Comparison of ENCODE assay signal across 8 cellular contexts in genomic region chr9:91163773-91164471, GRCh38.
A peak's percentile ranks its signal among the peaks of the same experiment; 100 is the strongest.
DNase-seq lines count a peak whose midpoint lies in the region; ATAC-seq and TF ChIP-seq lines count a peak whose summit lies in the region.

No MANE protein-coding gene starts in this region.

- CTCF ChIA-PET in GM10248 (lab: Yijun Ruan, JAX): interaction anchor here (1.1 to 2.1 kb wide), 2 partner anchors 10 to 11 kb away, joined by 3 to 7 read pairs; no protein-coding TSS in a partner anchor

- peak; percentile 22 for TF ChIP-seq CTCF in GM10248 (IDR thresholded peaks at IDR 0.05; ENCODE audit: control extremely low read depth, extremely low read depth, low read depth, missing control alignments)
- no peak for TF ChIP-seq CTCF in osteoblast (IDR thresholded peaks at IDR 0.05; ENCODE audit: extremely low read depth, low read depth, low read length)

- H3K9me3 ChIP-seq in adipocyte (ENCODE audit: control insufficient read depth, low read length) (no peaks in the 10 kb centered on the region), osteoblast (ENCODE audit: low read depth, low read length) (no peaks in the 10 kb centered on the region)

- no peak overlapping the region for H2AFZ ChIP-seq in osteoblast (ENCODE audit: low read length)

- H3K4me1 ChIP-seq in adipocyte (ENCODE audit: control insufficient read depth, insufficient read depth, low read length) (peaks cover 18% of the 10 kb centered on the region), osteoblast (ENCODE audit: insufficient read depth, low read length) (peaks cover 39% of the 10 kb centered on the region)

- H3K27me3 ChIP-seq in adipocyte (replicated peaks; ENCODE audit: control insufficient read depth, insufficient read depth, low read length) (no peaks in the 10 kb centered on the region), osteoblast (ENCODE audit: insufficient read depth, low read length) (no peaks in the 10 kb centered on the region)

- no peaks in the 10 kb centered on the region for H4K20me1 ChIP-seq in osteoblast (ENCODE audit: insufficient read depth, low read length)

- H3K79me2 ChIP-seq in osteoblast (ENCODE audit: insufficient read depth, low read length): no peaks in the 10 kb centered on the region

- ATAC-seq in HG03432 (IDR thresholded peaks at IDR 0.05; ENCODE audit: unreplicated experiment): peak; percentile 38
- ATAC-seq in HG03354 (IDR thresholded peaks at IDR 0.05; ENCODE audit: poor library complexity, severe bottlenecking, unreplicated experiment): no peak
- no peak for ATAC-seq in GM19452 (IDR thresholded peaks at IDR 0.05; ENCODE audit: unreplicated experiment)
- no peak for ATAC-seq in HG02884 (IDR thresholded peaks at IDR 0.05; ENCODE audit: unreplicated experiment)
- no peak for ATAC-seq in HG02798 (IDR thresholded peaks at IDR 0.05; ENCODE audit: poor library complexity, unreplicated experiment)

- POLR2A ChIA-PET in GM10248 (lab: Yijun Ruan, JAX): interaction anchor here (1.4 kb wide), 1 partner anchor 17 kb away, joined by 3 read pairs; no protein-coding TSS in a partner anchor

- H3K36me3 ChIP-seq in adipocyte (ENCODE audit: control insufficient read depth, insufficient read depth, low read length, severe bottlenecking) (no peaks in the 10 kb centered on the region), osteoblast (ENCODE audit: insufficient read depth, low read length) (no peaks in the 10 kb centered on the region)

- H3K4me3 ChIP-seq in adipocyte (ENCODE audit: low read length) (no peak overlapping the region), osteoblast (ENCODE audit: insufficient read depth, low read length) (no peak overlapping the region)

- no peak overlapping the region for H3K4me2 ChIP-seq in osteoblast (ENCODE audit: insufficient read depth, low read length)

- H3K27ac ChIP-seq in osteoblast (ENCODE audit: low read depth, low read length): peak overlapping the region; percentile 92

- H3K9ac ChIP-seq in adipocyte (ENCODE audit: low read length): peak overlapping the region; percentile 80

- DNase-seq in GM10248 (ENCODE audit: extremely low spot score): no peak
- no peak for DNase-seq in adipocyte (ENCODE audit: low read depth)
- no peak for DNase-seq in osteoblast (ENCODE audit: insufficient read length, low spot score, missing footprints)
